ENCODE assay signal across 14 cellular contexts in genomic region chr4:89296399-89296798, GRCh38. TPM values are rescaled to one million over a fixed set of nuclear protein-coding genes. Genes with fewer than 3 reads are reported as not detected.
DNase-seq lines count a peak whose midpoint lies in the region; ATAC-seq, FAIRE-seq and TF ChIP-seq lines count a peak whose summit lies in the region.
"Had no signal": no experiment of that assay in that cellular context is flagged by ENCODE, and none has a peak within 500 bp of the region (broad histone marks: within the 10 kb centered on the region; RNA-seq: fewer than 3 reads in every experiment).

No MANE protein-coding gene starts in this region.

- peaks cover 0 to 1% of the 10 kb centered on the region in 2 donors for H3K27me3 Mint-ChIP-seq in CD8-positive, alpha-beta memory T cell
- no peaks in the 10 kb centered on the region for H3K27me3 Mint-ChIP-seq in activated T-helper 1 cell treated with anti-CD3 and anti-CD28 coated beads, Interleukin-12 subunit alpha, Interleukin-12 subunit beta, Interleukin-2, Interleukin-4 antibody, amounts not matched to agents 30 ng/mL and 10 ng/mL and 1 ng/mL, durations not matched to agents 14 hours and 24 hours and 36 hours (ENCODE audit: insufficient read depth)

- H3K36me3 Mint-ChIP-seq in CD8-positive, alpha-beta memory T cell: peaks cover 0 to 6% (median 5%) of the 10 kb centered on the region in 3 donors
- peaks cover 31% of the 10 kb centered on the region for H3K36me3 Mint-ChIP-seq in activated T-helper 1 cell treated with anti-CD3 and anti-CD28 coated beads, Interleukin-12 subunit alpha, Interleukin-12 subunit beta, Interleukin-2, Interleukin-4 antibody, amounts not matched to agents 30 ng/mL and 10 ng/mL and 1 ng/mL, durations not matched to agents 14 hours and 24 hours and 36 hours (ENCODE audit: low read depth)

- peaks cover 74% of the 10 kb centered on the region for H3K4me1 ChIP-seq in A549
- H3K4me1 ChIP-seq in CD8-positive, alpha-beta memory T cell (ENCODE audit: insufficient read depth, low read length): peaks cover 89% of the 10 kb centered on the region
- H3K4me1 ChIP-seq: BE2C had no signal

- DNase-seq in A549 (ENCODE audit: low read depth in 1 of 2, low spot score in 1 of 2): no peak
- DNase-seq in CD8-positive, alpha-beta memory T cell: no peak
- DNase-seq in activated T-helper 1 cell treated with anti-CD3 and anti-CD28 coated beads, Interleukin-12 subunit alpha, Interleukin-12 subunit beta, Interleukin-2, Interleukin-4 antibody, amounts not matched to agents 30 ng/mL and 10 ng/mL and 1 ng/mL, durations not matched to agents 14 hours and 24 hours and 36 hours (ENCODE audit: low spot score): no peak
- no peak for DNase-seq in left lobe of liver (ENCODE audit: low spot score)
- no peak for DNase-seq in NCI-H187 (lab: John Stamatoyannopoulos, UW)
- DNase-seq: activated gamma-delta T cell, BE2C, KBM-7, NCI-H1436, NCI-H510A had no signal

- no peak for TF ChIP-seq RAD21 in A549 (conservative IDR thresholded peaks at IDR 0.05 in 1 of 2, IDR thresholded peaks at IDR 0.05 in 1 of 2)

- H3K4me3 Mint-ChIP-seq in CD8-positive, alpha-beta memory T cell: peak overlapping the region in 6 of 7 donors; percentile 19 to 91 (median 76)
- H3K4me3 Mint-ChIP-seq in activated T-helper 1 cell treated with anti-CD3 and anti-CD28 coated beads, Interleukin-12 subunit alpha, Interleukin-12 subunit beta, Interleukin-2, Interleukin-4 antibody, amounts not matched to agents 30 ng/mL and 10 ng/mL and 1 ng/mL, durations not matched to agents 14 hours and 24 hours and 36 hours: peak overlapping the region; percentile 16

- peaks cover 81 to 96% (median 90%) of the 10 kb centered on the region in 3 donors for H3K4me1 Mint-ChIP-seq in CD8-positive, alpha-beta memory T cell
- peaks cover 87% of the 10 kb centered on the region for H3K4me1 Mint-ChIP-seq in activated T-helper 1 cell treated with anti-CD3 and anti-CD28 coated beads, Interleukin-12 subunit alpha, Interleukin-12 subunit beta, Interleukin-2, Interleukin-4 antibody, amounts not matched to agents 30 ng/mL and 10 ng/mL and 1 ng/mL, durations not matched to agents 14 hours and 24 hours and 36 hours (ENCODE audit: low read depth)

- WGBS in A549 (ENCODE audit: missing lambda C conversion rate): 14% methylated on average over 1 of the region's 1 CpG

- no peak for TF ChIP-seq CTCF in A549 (IDR thresholded peaks at IDR 0.05)

- no peaks in the 10 kb centered on the region for H3K36me3 ChIP-seq in CD8-positive, alpha-beta memory T cell (ENCODE audit: insufficient read depth, low read length)
- H3K36me3 ChIP-seq: BE2C, cardiac muscle cell had no signal

- no peak for TF ChIP-seq POLR2A in A549 (IDR thresholded peaks at IDR 0.05; ENCODE audit: low read length)

- POLR2A ChIA-PET in A549 (lab: Yijun Ruan, JAX): no interaction called here
- POLR2A ChIA-PET in CD8-positive, alpha-beta memory T cell (lab: Charles Lee): interaction anchor here (0.9 kb wide), 1 partner anchor 12 kb away, joined by 3 read pairs; no protein-coding TSS in a partner anchor

- H3K4me3 ChIP-seq in A549: no peak overlapping the region
- H3K4me3 ChIP-seq in CD8-positive, alpha-beta memory T cell (ENCODE audit: low read length): no peak overlapping the region
- H3K4me3 ChIP-seq: cardiac muscle cell had no signal

- peak overlapping the region; percentile 98 for H3K4me2 ChIP-seq in A549

- H3K27ac ChIP-seq in A549: peak overlapping the region; percentile 78 to 85
- H3K27ac ChIP-seq in CD8-positive, alpha-beta memory T cell (ENCODE audit: low read depth, low read length): no peak overlapping the region
- H3K27ac ChIP-seq: cardiac muscle cell had no signal

- no peak for TF ChIP-seq EP300 in A549 (IDR thresholded peaks at IDR 0.05)

- no peak for ATAC-seq in A549
- peak; percentile 19 for ATAC-seq in left lobe of liver
- ATAC-seq in GM18870 (IDR thresholded peaks at IDR 0.05; ENCODE audit: unreplicated experiment): no peak
- no peak for ATAC-seq in HG02852 (IDR thresholded peaks at IDR 0.05; ENCODE audit: unreplicated experiment)

- H3K27me3 ChIP-seq in CD8-positive, alpha-beta memory T cell (ENCODE audit: insufficient read depth, low read length, poor library complexity, severe bottlenecking): no peaks in the 10 kb centered on the region
- H3K27me3 ChIP-seq: cardiac muscle cell had no signal

- intact Hi-C loops in activated T-helper 1 cell treated with anti-CD3 and anti-CD28 coated beads, Interleukin-12 subunit alpha, Interleukin-12 subunit beta, Interleukin-2, Interleukin-4 antibody, amounts not matched to agents 30 ng/mL and 10 ng/mL and 1 ng/mL, durations not matched to agents 14 hours and 24 hours and 36 hours (cut with micrococcal nuclease): loop anchor here (5.0 to 10.0 kb wide), 4 partner anchors 176 to 1014 kb away; partner anchors contain the start of genes HERC5 and PPM1K

- no peak for FAIRE-seq in A549 (lab: Jason Lieb, UNC)
- FAIRE-seq: GM12892 had no signal

- CTCF ChIA-PET in A549 (lab: Yijun Ruan, JAX): no interaction called here
- CTCF ChIA-PET in CD8-positive, alpha-beta memory T cell (lab: Charles Lee): interaction anchor here (0.6 to 8.4 kb wide), 4 partner anchors 8 to 70 kb away, joined by 3 to 72 read pairs (median 24); no protein-coding TSS in a partner anchor

- H3K9me3 Mint-ChIP-seq in CD8-positive, alpha-beta memory T cell: peaks cover 0 to 5% (median 0%) of the 10 kb centered on the region in 5 donors
- peaks cover 1% of the 10 kb centered on the region for H3K9me3 Mint-ChIP-seq in activated T-helper 1 cell treated with anti-CD3 and anti-CD28 coated beads, Interleukin-12 subunit alpha, Interleukin-12 subunit beta, Interleukin-2, Interleukin-4 antibody, amounts not matched to agents 30 ng/mL and 10 ng/mL and 1 ng/mL, durations not matched to agents 14 hours and 24 hours and 36 hours

- peaks cover 12% of the 10 kb centered on the region; the same call in 2 of the 3 replicates for H3K9me3 ChIP-seq in A549
- no peaks in the 10 kb centered on the region for H3K9me3 ChIP-seq in CD8-positive, alpha-beta memory T cell (ENCODE audit: low read length)
- H3K9me3 ChIP-seq: BE2C had no signal

- H3K27ac Mint-ChIP-seq in CD8-positive, alpha-beta memory T cell: peak overlapping the region; percentile 38 to 97 (median 92)
- H3K27ac Mint-ChIP-seq in activated T-helper 1 cell treated with anti-CD3 and anti-CD28 coated beads, Interleukin-12 subunit alpha, Interleukin-12 subunit beta, Interleukin-2, Interleukin-4 antibody, amounts not matched to agents 30 ng/mL and 10 ng/mL and 1 ng/mL, durations not matched to agents 14 hours and 24 hours and 36 hours: peak overlapping the region; percentile 91

TF ChIP-seq in A549, 52 proteins besides CTCF, POLR2A, EP300 and RAD21:
- TF ChIP-seq HOXA7 (CRISPR knock-in tag; IDR thresholded peaks at IDR 0.05): no peak
- no peak for TF ChIP-seq NR3C1 (IDR thresholded peaks at IDR 0.05)
- TF ChIP-seq FOSL2 (IDR thresholded peaks at IDR 0.05): no peak
- no peak for TF ChIP-seq FOSL2 (CRISPR knock-in tag; IDR thresholded peaks at IDR 0.05)
- TF ChIP-seq CBX8 (IDR thresholded peaks at IDR 0.05): no peak
- TF ChIP-seq RARB (CRISPR knock-in tag; IDR thresholded peaks at IDR 0.05): no peak
- TF ChIP-seq KDM5A (IDR thresholded peaks at IDR 0.05): no peak
- no peak for TF ChIP-seq POLR2AphosphoS2 (conservative IDR thresholded peaks at IDR 0.05; ENCODE audit: low read length)
- no peak for TF ChIP-seq MAZ (IDR thresholded peaks at IDR 0.05; ENCODE audit: borderline replicate concordance, low read depth, low read length)
- TF ChIP-seq, protein P1, sequence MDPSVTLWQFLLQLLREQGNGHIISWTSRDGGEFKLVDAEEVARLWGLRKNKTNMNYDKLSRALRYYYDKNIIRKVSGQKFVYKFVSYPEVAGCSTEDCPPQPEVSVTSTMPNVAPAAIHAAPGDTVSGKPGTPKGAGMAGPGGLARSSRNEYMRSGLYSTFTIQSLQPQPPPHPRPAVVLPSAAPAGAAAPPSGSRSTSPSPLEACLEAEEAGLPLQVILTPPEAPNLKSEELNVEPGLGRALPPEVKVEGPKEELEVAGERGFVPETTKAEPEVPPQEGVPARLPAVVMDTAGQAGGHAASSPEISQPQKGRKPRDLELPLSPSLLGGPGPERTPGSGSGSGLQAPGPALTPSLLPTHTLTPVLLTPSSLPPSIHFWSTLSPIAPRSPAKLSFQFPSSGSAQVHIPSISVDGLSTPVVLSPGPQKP (IDR thresholded peaks at IDR 0.05; ENCODE audit: low read depth, low read length): no peak
- no peak for TF ChIP-seq HEYL (CRISPR knock-in tag; IDR thresholded peaks at IDR 0.05)

RNA-seq across cellular contexts. Expression of gene GPRIN3, which starts 11.2 kb away (rescaled TPM):
- polyA plus RNA-seq in A549 (2011; rRNA removed) (18.7 and 23.2 TPM in 2 replicates), A549 (2017; fragmentation: RNase III; extraction: RNeasy Plus Mini Kit Qiagen cat#74134 plus additional on column Dnase treatment) (5.8 to 6.8 TPM (median 6.4 TPM) in 3 replicates)
- polyA plus RNA-seq in A549 (2012; cell fraction: cytosol; rRNA removed): 1.9 and 2.6 TPM in 2 replicates
- polyA plus RNA-seq in A549 (2012; cell fraction: nucleus; rRNA removed): 2.9 and 4.5 TPM in 2 replicates
- polyA minus RNA-seq in A549 (2011; rRNA and poly(A)+ RNA removed): 47.3 and 56.1 TPM in 2 replicates
- total RNA-seq in CD8-positive, alpha-beta memory T cell: 10 to 100 TPM; 15.6 to 16.2 TPM
- 16.5 TPM for polyA plus RNA-seq in CD8-positive, alpha-beta memory T cell
- total RNA-seq in activated T-helper 1 cell treated with anti-CD3 and anti-CD28 coated beads, Interleukin-12 subunit alpha, Interleukin-12 subunit beta, Interleukin-2, Interleukin-4 antibody, amounts not matched to agents 30 ng/mL and 10 ng/mL and 1 ng/mL, durations not matched to agents 14 hours and 24 hours and 36 hours: 37.1 and 39.0 TPM in 2 replicates
- 0.40 TPM for total RNA-seq in left lobe of liver

Comparison
In these comparisons a context has a peak if more than half of its experiments do, and no peak if none do; other contexts are left out.
1. RNA of gene GPRIN3, which starts 11.2 kb away (total RNA-seq): 37.1 to 39.0 TPM in activated T-helper 1 cell treated with anti-CD3 and anti-CD28 coated beads, Interleukin-12 subunit alpha, Interleukin-12 subunit beta, Interleukin-2, Interleukin-4 antibody, amounts not matched to agents 30 ng/mL and 10 ng/mL and 1 ng/mL, durations not matched to agents 14 hours and 24 hours and 36 hours and 15.6 to 16.2 TPM in CD8-positive, alpha-beta memory T cell; 0.40 TPM in left lobe of liver (single experiment); every median in the first group is over 10 times any median in the second.